Comparison of ENCODE assay signal across 31 cellular contexts in genomic region chr12:129413295-129413694, GRCh38.
DNase-seq lines count a peak whose midpoint lies in the region; ATAC-seq, FAIRE-seq and TF ChIP-seq lines count a peak whose summit lies in the region.
"Had no signal": no experiment of that assay in that cellular context is flagged by ENCODE, and none has a peak within 500 bp of the region (broad histone marks: within the 10 kb centered on the region; RNA-seq: fewer than 3 reads in every experiment).

No MANE protein-coding gene starts in this region.

- TF ChIP-seq CTCF in HepG2 (CRISPR knock-in tag; IDR thresholded peaks at IDR 0.05), result no peak
- no peak for TF ChIP-seq CTCF in right lobe of liver (IDR thresholded peaks at IDR 0.05)
- no peak for TF ChIP-seq CTCF in K562 (IDR thresholded peaks at IDR 0.05 in 2 of 3, conservative IDR thresholded peaks at IDR 0.05 in 1 of 3; ENCODE audit: insufficient read depth in 2 of 3, low read depth in 1 of 3, low read length in 3 of 3)

- TF ChIP-seq RAD21 in HepG2 (CRISPR knock-in tag; IDR thresholded peaks at IDR 0.05), result no peak
- TF ChIP-seq RAD21 in K562 (CRISPR knock-in tag; conservative IDR thresholded peaks at IDR 0.05 in 1 of 2, IDR thresholded peaks at IDR 0.05 in 1 of 2), result no peak

- H3K27me3 ChIP-seq in HepG2 (ENCODE audit: control insufficient read depth in 1 of 2, insufficient read depth in 2 of 2, low read length in 2 of 2) (no peaks in the 10 kb centered on the region), right lobe of liver (no peaks in the 10 kb centered on the region), K562 (ENCODE audit: control insufficient read depth in 2 of 2, insufficient read depth in 2 of 2, low read length in 2 of 2) (no peaks in the 10 kb centered on the region)
- H3K27me3 ChIP-seq: BE2C; BLaER1; BLaER1 treated with 17β-estradiol and CSF1 and Interleukin-3, amounts not matched to agents 10 nM and 100 nM had no signal

- DNase-seq in HepG2 (ENCODE audit: low spot score) (no peak), right lobe of liver (no peak), K562 (ENCODE audit: extremely low read depth in 1 of 4, low spot score in 3 of 4) (no peak), NCI-H1436 (lab: John Stamatoyannopoulos, UW) (no peak)
- DNase-seq: 8988T; ACHN; AML-193; BE2C; C1 segment of cervical spinal cord; Caco-2; Calu3; CD4-positive, alpha-beta memory T cell; CD4-positive, alpha-beta T cell; CD4-positive, CD25-positive, alpha-beta regulatory T cell; CD8-positive, alpha-beta memory T cell; CD8-positive, alpha-beta T cell; COR-L47; DMS 273 treated with DMSO at 0.1 percent for 48 hours; DMS153; DMS53; DMS79; DMS79 treated with DMSO at 0.1 percent for 48 hours; DND-41; EL had no signal

- no peak for TF ChIP-seq EP300 in HepG2 (IDR thresholded peaks at IDR 0.05; ENCODE audit: low read depth in 2 of 2, low read length in 2 of 2)
- no peak for TF ChIP-seq EP300 in HepG2 (CRISPR knock-in tag; IDR thresholded peaks at IDR 0.05; ENCODE audit: borderline replicate concordance)
- TF ChIP-seq EP300 in K562 (IDR thresholded peaks at IDR 0.05; ENCODE audit: low read length), result no peak

- WGBS in HepG2 (ENCODE audit: low lambda C conversion rate), result 3% methylated on average over 2 of the region's 2 CpGs
- WGBS in right lobe of liver (ENCODE audit: insufficient coverage, low coverage, low lambda C conversion rate, missing lambda C conversion rate), result 40% methylated on average over 2 of the region's 2 CpGs
- 0% methylated on average over 2 of the region's 2 CpGs for WGBS in K562 (ENCODE audit: insufficient coverage, low coverage, missing lambda C conversion rate)

- TF ChIP-seq POLR2A in HepG2 (IDR thresholded peaks at IDR 0.05; ENCODE audit: insufficient read depth in 1 of 2, low read depth in 2 of 2, low read length in 2 of 2) (no peak), right lobe of liver (IDR thresholded peaks at IDR 0.05) (no peak), K562 (conservative IDR thresholded peaks at IDR 0.05) (no peak)

- H3K9ac ChIP-seq in HepG2 (ENCODE audit: insufficient read depth, low read depth, low read length) (no peak overlapping the region), K562 (ENCODE audit: insufficient read depth in 1 of 2, low read depth in 2 of 2, low read length in 2 of 2) (no peak overlapping the region)
- H3K9ac ChIP-seq: BLaER1; BLaER1 treated with 17β-estradiol and CSF1 and Interleukin-3, amounts not matched to agents 10 nM and 100 nM had no signal

- POLR2A ChIA-PET in HepG2 (lab: Yijun Ruan, JAX), result no interaction called here
- POLR2A ChIA-PET in K562 (lab: Yijun Ruan, JAX), result no interaction called here

- no peak overlapping the region for H3K27ac ChIP-seq in HepG2 (ENCODE audit: extremely low read length, insufficient read depth, low read length)
- no peak overlapping the region for H3K27ac ChIP-seq in right lobe of liver
- no peak overlapping the region for H3K27ac ChIP-seq in K562 (ENCODE audit: extremely low read depth, low read depth, low read length)
- H3K27ac ChIP-seq: 22Rv1; A549; BLaER1; BLaER1 treated with 17β-estradiol and CSF1 and Interleukin-3, amounts not matched to agents 10 nM and 100 nM; C4-2B had no signal

- in situ Hi-C loops in HepG2 (cut with HindIII; ENCODE audit: extremely low pct_ligation_motif_present, low pct_unique_long_range_greater_than_20kb), result no loop called here
- in situ Hi-C loops in K562 (cut with MboI), result no loop called here

- ATAC-seq in HepG2 (no peak), right lobe of liver (no peak), K562 (no peak)
- ATAC-seq: A549; CD8-positive, alpha-beta T cell had no signal

- CTCF ChIA-PET in HepG2 (lab: Yijun Ruan, JAX; ENCODE audit: low intra/inter-chr PET ratio, low total read pairs) (no interaction called here), K562 (lab: Yijun Ruan, JAX; ENCODE audit: low intra/inter-chr PET ratio) (no interaction called here)

- H3K4me1 ChIP-seq in HepG2 (ENCODE audit: insufficient read depth, low read length) (no peaks in the 10 kb centered on the region), right lobe of liver (no peaks in the 10 kb centered on the region), K562 (replicated peaks in 1 of 2; ENCODE audit: control insufficient read depth in 2 of 2, insufficient read depth in 2 of 2, low read length in 2 of 2) (no peaks in the 10 kb centered on the region)
- H3K4me1 ChIP-seq: A549; BE2C; BLaER1; BLaER1 treated with 17β-estradiol and CSF1 and Interleukin-3, amounts not matched to agents 10 nM and 100 nM; Caco-2 had no signal

- FAIRE-seq in HepG2 (lab: Jason Lieb, UNC) (no peak), K562 (lab: Jason Lieb, UNC) (no peak)
- FAIRE-seq: A204.1, A549, D721Med had no signal

- H4K20me1 ChIP-seq in HepG2 (ENCODE audit: insufficient read depth, low read length), result no peaks in the 10 kb centered on the region
- H4K20me1 ChIP-seq in K562 (replicated peaks; ENCODE audit: control insufficient read depth, insufficient read depth, low read length), result no peaks in the 10 kb centered on the region
- H4K20me1 ChIP-seq: BLaER1; BLaER1 treated with 17β-estradiol and CSF1 and Interleukin-3, amounts not matched to agents 10 nM and 100 nM had no signal

- BruUV-seq in HepG2 (replicated peaks; lab: Mats Ljungman, UMichigan), result no TSS peak
- no TSS peak for BruUV-seq in K562 (replicated peaks; lab: Mats Ljungman, UMichigan)

- H3K4me3 ChIP-seq in HepG2 (replicated peaks in 1 of 3; ENCODE audit: insufficient read depth in 1 of 3, low read depth in 2 of 3, low read length in 3 of 3) (no peak overlapping the region), right lobe of liver (no peak overlapping the region), K562 (no peak overlapping the region)
- H3K4me3 ChIP-seq: A549; BLaER1; BLaER1 treated with 17β-estradiol and CSF1 and Interleukin-3, amounts not matched to agents 10 nM and 100 nM had no signal

- H3K36me3 ChIP-seq in HepG2 (replicated peaks in 1 of 2; ENCODE audit: control insufficient read depth in 1 of 2, insufficient read depth in 2 of 2, low read length in 2 of 2) (no peaks in the 10 kb centered on the region), right lobe of liver (no peaks in the 10 kb centered on the region), K562 (ENCODE audit: control insufficient read depth, insufficient read depth, low read length) (no peaks in the 10 kb centered on the region)
- H3K36me3 ChIP-seq: BE2C; BLaER1; BLaER1 treated with 17β-estradiol and CSF1 and Interleukin-3, amounts not matched to agents 10 nM and 100 nM had no signal

- H3K9me3 ChIP-seq in HepG2 (ENCODE audit: low read length), result peaks cover 4% of the 10 kb centered on the region; the same call in 1 of the 2 replicates
- H3K9me3 ChIP-seq in right lobe of liver, result no peaks in the 10 kb centered on the region
- no peaks in the 10 kb centered on the region for H3K9me3 ChIP-seq in K562 (replicated peaks; ENCODE audit: control insufficient read depth, insufficient read depth, low read depth, low read length)
- H3K9me3 ChIP-seq: A549, BE2C, BLaER1, Caco-2 had no signal

- intact Hi-C loops in HepG2 (cut with micrococcal nuclease; ENCODE audit: unreplicated experiment) (no loop called here), right lobe of liver (cut with DNase I) (no loop called here), K562 (cut with micrococcal nuclease) (no loop called here)

- H3K79me2 ChIP-seq in HepG2 (ENCODE audit: insufficient read depth, low read length), result no peaks in the 10 kb centered on the region
- no peaks in the 10 kb centered on the region for H3K79me2 ChIP-seq in K562 (ENCODE audit: control insufficient read depth, insufficient read depth, low read length)

- H3K9me1 ChIP-seq in K562 (ENCODE audit: control insufficient read depth, insufficient read depth, low read length), result no peaks in the 10 kb centered on the region

- no peak overlapping the region for H3K4me2 ChIP-seq in HepG2 (ENCODE audit: low read depth, low read length)
- H3K4me2 ChIP-seq in K562 (ENCODE audit: insufficient read depth, low read length), result no peak overlapping the region
- H3K4me2 ChIP-seq: A549; BLaER1; BLaER1 treated with 17β-estradiol and CSF1 and Interleukin-3, amounts not matched to agents 10 nM and 100 nM had no signal

- H2AFZ ChIP-seq in HepG2 (ENCODE audit: low read length) (no peak overlapping the region), K562 (ENCODE audit: low read depth, low read length) (no peak overlapping the region)

TF ChIP-seq in HepG2, 621 proteins besides CTCF, POLR2A, EP300 and RAD21:
- TF ChIP-seq MEIS2 (CRISPR knock-in tag; IDR thresholded peaks at IDR 0.05) (no peak), ATF7 (IDR thresholded peaks at IDR 0.05) (peak; percentile 94), ATF7 (CRISPR knock-in tag; IDR thresholded peaks at IDR 0.05) (no peak), CREB1 (IDR thresholded peaks at IDR 0.05) (peak; percentile 82), CREB1 (CRISPR knock-in tag; IDR thresholded peaks at IDR 0.05) (no peak), KLF12 (CRISPR knock-in tag; IDR thresholded peaks at IDR 0.05; ENCODE audit: borderline replicate concordance) (no peak), MAZ (IDR thresholded peaks at IDR 0.05; ENCODE audit: borderline replicate concordance, low read depth, low read length) (no peak), MAZ (CRISPR knock-in tag; IDR thresholded peaks at IDR 0.05; ENCODE audit: low read depth) (no peak), DNMT1 (CRISPR knock-in tag; IDR thresholded peaks at IDR 0.05) (no peak)

TF ChIP-seq in K562, 482 proteins besides CTCF, POLR2A, EP300 and RAD21:
- TF ChIP-seq LEF1 (IDR thresholded peaks at IDR 0.05) (no peak), ATF3 (IDR thresholded peaks at IDR 0.05) (peak; percentile 33; the same call in 1 of the 2 replicates), ATF3 (CRISPR knock-in tag; conservative IDR thresholded peaks at IDR 0.05) (no peak)
